9 cellular contexts compared by ENCODE assay signal in the genomic region with DNA sequence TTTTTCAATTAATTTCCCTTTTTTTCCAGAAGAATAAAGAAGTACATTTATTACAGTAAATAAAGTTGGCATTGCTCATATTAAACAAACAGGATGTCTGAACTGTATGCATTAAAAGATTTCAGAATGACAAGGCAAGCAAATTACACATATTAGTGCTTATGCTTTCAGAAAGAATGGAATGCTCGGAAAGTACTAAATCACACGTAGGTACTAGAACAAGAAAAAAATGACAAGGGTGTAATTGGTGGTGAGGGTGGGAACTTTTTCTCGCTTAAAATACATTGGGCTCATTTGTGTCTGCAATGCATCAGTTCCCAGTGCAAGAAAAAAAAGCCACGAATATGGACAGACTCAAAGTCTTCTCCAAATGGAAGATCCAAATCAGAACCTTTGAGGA. TPM values are rescaled to one million over a fixed set of nuclear protein-coding genes. Genes with fewer than 3 reads are reported as not detected.
DNase-seq lines count a peak whose midpoint lies in the region; ATAC-seq and TF ChIP-seq lines count a peak whose summit lies in the region.
"Had no signal": no experiment of that assay in that cellular context is flagged by ENCODE, and none has a peak within 500 bp of the region (broad histone marks: within the 10 kb centered on the region; RNA-seq: fewer than 3 reads in every experiment).

No MANE protein-coding gene starts in this region.

- H3K27me3 Mint-ChIP-seq in activated CD4-positive, alpha-beta T cell treated with anti-CD3 and anti-CD28 coated beads for 36 hours, result no peaks in the 10 kb centered on the region
- no peaks in the 10 kb centered on the region for H3K27me3 Mint-ChIP-seq in chondrocyte (ENCODE audit: low read depth)

- H3K9me3 ChIP-seq in stomach, result no peaks in the 10 kb centered on the region

- TF ChIP-seq EP300 in stomach (IDR thresholded peaks at IDR 0.05), result no peak

- DNase-seq in activated CD4-positive, alpha-beta T cell treated with anti-CD3 and anti-CD28 coated beads for 36 hours, result no peak
- no peak for DNase-seq in activated CD4-positive, alpha-beta T cell treated with anti-CD3 and anti-CD28 coated beads, Interleukin-2, amount 50 U/mL, for 4 hours
- DNase-seq in chondrocyte (ENCODE audit: low spot score) (no peak), stomach (no peak), hypothalamus (lab: John Stamatoyannopoulos, UW) (no peak), DMS 273 (lab: John Stamatoyannopoulos, UW; ENCODE audit: unreplicated experiment) (no peak)
- DNase-seq: activated gamma-delta T cell had no signal

- no peaks in the 10 kb centered on the region for H3K27me3 ChIP-seq in stomach

- CTCF ChIA-PET in activated CD4-positive, alpha-beta T cell treated with anti-CD3 and anti-CD28 coated beads for 36 hours (lab: Charles Lee), result interaction anchor here (0.6 to 1.3 kb wide), 12 partner anchors 30 to 190 kb away, joined by 3 to 6 read pairs (median 3); no protein-coding TSS in a partner anchor

- H3K4me1 ChIP-seq in stomach, result peaks cover 8 to 25% (median 11%) of the 10 kb centered on the region in 4 donors

- no peaks in the 10 kb centered on the region for H3K36me3 Mint-ChIP-seq in activated CD4-positive, alpha-beta T cell treated with anti-CD3 and anti-CD28 coated beads for 36 hours (ENCODE audit: low read depth)
- no peaks in the 10 kb centered on the region for H3K36me3 Mint-ChIP-seq in chondrocyte (ENCODE audit: low read depth)

- no peak overlapping the region for H3K4me3 ChIP-seq in stomach

- H3K27ac Mint-ChIP-seq in activated CD4-positive, alpha-beta T cell treated with anti-CD3 and anti-CD28 coated beads for 36 hours, result peak overlapping the region; percentile 91
- peak overlapping the region; percentile 97 for H3K27ac Mint-ChIP-seq in chondrocyte (ENCODE audit: unreplicated experiment)

- H3K36me3 ChIP-seq in stomach, result no peaks in the 10 kb centered on the region

- peak overlapping the region; percentile 46 for H3K4me3 Mint-ChIP-seq in activated CD4-positive, alpha-beta T cell treated with anti-CD3 and anti-CD28 coated beads for 36 hours
- peak overlapping the region; percentile 51 for H3K4me3 Mint-ChIP-seq in chondrocyte (ENCODE audit: unreplicated experiment)

- no peak for TF ChIP-seq POLR2A in stomach (IDR thresholded peaks at IDR 0.05)

- intact Hi-C loops in activated CD4-positive, alpha-beta T cell treated with anti-CD3 and anti-CD28 coated beads for 36 hours (cut with DNase I, micrococcal nuclease), result loop anchor here (1.0 to 5.0 kb wide), 17 partner anchors 9 to 485 kb away; partner anchors contain the start of gene HIF1A (in 2 of the 2)
- intact Hi-C loops in stomach (cut with DNase I; ENCODE audit: low total_unique reads), result no loop called here

- TF ChIP-seq CTCF in chondrocyte (IDR thresholded peaks at IDR 0.05) (no peak), stomach (IDR thresholded peaks at IDR 0.05) (no peak)

- peak overlapping the region in 4 of 5 donors; percentile 11 to 61 (median 40) for H3K27ac ChIP-seq in stomach

- 50 to 70% (median 63%) methylated on average over 4 of the region's 4 CpGs for WGBS in stomach, 5 donors

- POLR2A ChIA-PET in activated CD4-positive, alpha-beta T cell treated with anti-CD3 and anti-CD28 coated beads for 36 hours (lab: Charles Lee), result interaction anchor here (0.6 to 1.9 kb wide), 11 partner anchors 29 to 333 kb away, joined by 3 to 8 read pairs (median 4); partner anchors contain the start of gene HIF1A

- peaks cover 3% of the 10 kb centered on the region for H3K9me3 Mint-ChIP-seq in activated CD4-positive, alpha-beta T cell treated with anti-CD3 and anti-CD28 coated beads for 36 hours (ENCODE audit: low read depth)
- no peaks in the 10 kb centered on the region for H3K9me3 Mint-ChIP-seq in chondrocyte (ENCODE audit: low read depth)

- peak; percentile 34 for ATAC-seq in activated CD4-positive, alpha-beta T cell treated with anti-CD3 and anti-CD28 coated beads for 36 hours
- ATAC-seq in HG03378 (IDR thresholded peaks at IDR 0.05; ENCODE audit: unreplicated experiment) (peak; percentile 5), GM21786 (IDR thresholded peaks at IDR 0.05; ENCODE audit: unreplicated experiment) (no peak)

- peaks cover 67% of the 10 kb centered on the region for H3K4me1 Mint-ChIP-seq in activated CD4-positive, alpha-beta T cell treated with anti-CD3 and anti-CD28 coated beads for 36 hours
- H3K4me1 Mint-ChIP-seq in chondrocyte (ENCODE audit: low read depth), result peaks cover 45% of the 10 kb centered on the region

RNA-seq across cellular contexts. Expression of gene HIF1A, which starts 33.3 kb away (rescaled TPM):
- 100 to 1,000 TPM; 196 to 329 TPM for total RNA-seq in activated CD4-positive, alpha-beta T cell treated with anti-CD3 and anti-CD28 coated beads for 36 hours
- total RNA-seq in chondrocyte (466 to 676 TPM (median 660 TPM) in 3 replicates), stomach (100 to 1,000 TPM in 4 of 5 donors, 10 to 100 TPM in 1; 26.4 to 192 (median 125) TPM)
- 10 to 100 TPM; 31.8 to 54.2 (median 40.3) TPM for polyA plus RNA-seq in stomach
